Comparison of ENCODE assay signal across 19 cellular contexts in genomic region chr11:66719111-66719872, GRCh38. TPM values are rescaled to one million over a fixed set of nuclear protein-coding genes. Genes with fewer than 3 reads are reported as not detected.
DNase-seq lines count a peak whose midpoint lies in the region; ATAC-seq, FAIRE-seq and TF ChIP-seq lines count a peak whose summit lies in the region.
"Had no signal": no experiment of that assay in that cellular context is flagged by ENCODE, and none has a peak within 500 bp of the region (broad histone marks: within the 10 kb centered on the region; RNA-seq: fewer than 3 reads in every experiment).

No MANE protein-coding gene starts in this region.

- H3K79me2 ChIP-seq in parathyroid adenoma = no peaks in the 10 kb centered on the region

- H3K27me3 ChIP-seq in NT2/D1 (ENCODE audit: insufficient read depth, insufficient read length) = no peaks in the 10 kb centered on the region
- H3K27me3 ChIP-seq in esophagus (ENCODE audit: control insufficient read depth in 1 of 2, insufficient read depth in 2 of 2, low read length in 2 of 2) = no peaks in the 10 kb centered on the region
- no peaks in the 10 kb centered on the region for H3K27me3 ChIP-seq in parathyroid adenoma (ENCODE audit: control insufficient read depth, insufficient read depth, low read length)
- H3K27me3 ChIP-seq: ascending aorta had no signal

- H3K4me1 ChIP-seq in NT2/D1 (ENCODE audit: insufficient read depth, insufficient read length) = peaks cover 34% of the 10 kb centered on the region
- H3K4me1 ChIP-seq in esophagus (ENCODE audit: control insufficient read depth in 2 of 2, insufficient read depth in 2 of 2, low read length in 1 of 2) = peaks cover 0 to 23% of the 10 kb centered on the region in 2 donors
- H3K4me1 ChIP-seq in parathyroid adenoma = peaks cover 11% of the 10 kb centered on the region
- H3K4me1 ChIP-seq: ascending aorta had no signal

- 67 to 71% methylated on average over 8 of the region's 8 CpGs for WGBS in esophagus, 2 donors

- H3K9me3 ChIP-seq in NT2/D1 (ENCODE audit: insufficient read depth, low read length) (no peaks in the 10 kb centered on the region), esophagus (ENCODE audit: control insufficient read depth in 2 of 2, insufficient read depth in 1 of 2, low read depth in 1 of 2, low read length in 1 of 2) (no peaks in the 10 kb centered on the region), parathyroid adenoma (ENCODE audit: control insufficient read depth, low read length) (no peaks in the 10 kb centered on the region)
- H3K9me3 ChIP-seq: ascending aorta had no signal

- intact Hi-C loops in sciatic nerve (cut with DNase I) = no loop called here

- H3K4me2 ChIP-seq in parathyroid adenoma (ENCODE audit: low read length) = peak overlapping the region; percentile 50

- H3K36me3 ChIP-seq in NT2/D1 (ENCODE audit: insufficient read depth, insufficient read length, low read length) = peaks cover 65% of the 10 kb centered on the region
- H3K36me3 ChIP-seq in esophagus (ENCODE audit: control insufficient read depth in 2 of 2, insufficient read depth in 2 of 2, low read length in 1 of 2) = peaks cover 0 to 13% of the 10 kb centered on the region in 2 donors
- H3K36me3 ChIP-seq in parathyroid adenoma (ENCODE audit: control insufficient read depth, insufficient read depth, low read length) = no peaks in the 10 kb centered on the region
- H3K36me3 ChIP-seq: ascending aorta had no signal

- no peak for ATAC-seq in GM18505 (IDR thresholded peaks at IDR 0.05; ENCODE audit: unreplicated experiment)
- no peak for ATAC-seq in sciatic nerve
- ATAC-seq: T-helper 17 cell had no signal

- H3K9ac ChIP-seq in NT2/D1 (ENCODE audit: insufficient read length, low read depth) = peak overlapping the region; percentile 14
- H3K9ac ChIP-seq in parathyroid adenoma = no peak overlapping the region

- FAIRE-seq in GM12891 (lab: Jason Lieb, UNC) = peak; percentile 65
- FAIRE-seq: GM12892, small intestine had no signal

- no peak for TF ChIP-seq CTCF in parathyroid adenoma (IDR thresholded peaks at IDR 0.05)

- no peak for DNase-seq in GM12891 (ENCODE audit: insufficient read length, low spot score)
- no peak for DNase-seq in NT2/D1 (ENCODE audit: low read depth, low spot score)
- no peak for DNase-seq in activated naive CD4-positive, alpha-beta T cell treated with Interleukin-2 at 50 U/mL for 16 hours
- DNase-seq in T1000 (lab: John Stamatoyannopoulos, UW) = no peak
- no peak for DNase-seq in sciatic nerve (ENCODE audit: low spot score)
- DNase-seq: ACHN; activated T-cell treated with anti-CD3 and anti-CD28 coated beads, Interleukin-2, amount 50 U/mL, for 1 hour; effector CD8-positive, alpha-beta T cell; KBM-7; NCI-H1930; NCI-H446; T-helper 17 cell had no signal

- H3K27ac ChIP-seq in esophagus (ENCODE audit: low read depth in 2 of 2, low read length in 1 of 2) = peak overlapping the region; percentile 84 to 94
- peak overlapping the region; percentile 42 for H3K27ac ChIP-seq in parathyroid adenoma
- H3K27ac ChIP-seq: ascending aorta, HL-60 had no signal

- TF ChIP-seq POLR2A in GM12891 (IDR thresholded peaks at IDR 0.05; ENCODE audit: low read depth, low read length) (no peak), GM18505 (IDR thresholded peaks at IDR 0.05; ENCODE audit: borderline replicate concordance, extremely low read depth, insufficient read depth, insufficient read length) (no peak)

- H3K4me3 ChIP-seq in NT2/D1 (ENCODE audit: insufficient read length, low read depth) = no peak overlapping the region
- no peak overlapping the region for H3K4me3 ChIP-seq in esophagus (ENCODE audit: low read depth in 1 of 2, low read length in 2 of 2)
- H3K4me3 ChIP-seq in parathyroid adenoma (ENCODE audit: low read depth, low read length) = no peak overlapping the region
- H3K4me3 ChIP-seq: ascending aorta had no signal

- H2AFZ ChIP-seq in parathyroid adenoma = no peak overlapping the region

TF ChIP-seq in GM12891, 5 proteins besides CTCF, POLR2A, EP300 and RAD21:
- TF ChIP-seq POU2F2 (IDR thresholded peaks at IDR 0.05; ENCODE audit: low read depth, low read length) = no peak
- no peak for TF ChIP-seq PAX5 (IDR thresholded peaks at IDR 0.05; ENCODE audit: insufficient read depth, low read length, severe bottlenecking)
- TF ChIP-seq TAF1 (IDR thresholded peaks at IDR 0.05; ENCODE audit: low read depth, low read length) = no peak
- no peak for TF ChIP-seq POLR2AphosphoS5 (IDR thresholded peaks at IDR 0.05; ENCODE audit: low read depth, low read length)
- no peak for TF ChIP-seq SPI1 (IDR thresholded peaks at IDR 0.05; ENCODE audit: low read depth, low read length)

RNA-seq across cellular contexts. Expression of gene SPTBN2, which starts 9.7 kb away (rescaled TPM):
- polyA plus RNA-seq in GM12891 (2012; ENCODE audit: low read depth, missing spikeins) = 0.31 TPM
- polyA plus RNA-seq in esophagus = 10 to 100 TPM; 61.3 to 63.4 TPM
- total RNA-seq in sciatic nerve = 6.6 TPM

RNA-seq across cellular contexts. Expression of gene RBM4B, which starts 41.6 kb away (rescaled TPM):
- 11.9 TPM for polyA plus RNA-seq in GM12891 (2012; ENCODE audit: low read depth, missing spikeins)
- polyA plus RNA-seq in esophagus = 10 to 100 TPM; 12.0 to 12.8 TPM
- total RNA-seq in sciatic nerve = 23.7 TPM
